ENCODE assay signal across 11 cellular contexts in the genomic region with DNA sequence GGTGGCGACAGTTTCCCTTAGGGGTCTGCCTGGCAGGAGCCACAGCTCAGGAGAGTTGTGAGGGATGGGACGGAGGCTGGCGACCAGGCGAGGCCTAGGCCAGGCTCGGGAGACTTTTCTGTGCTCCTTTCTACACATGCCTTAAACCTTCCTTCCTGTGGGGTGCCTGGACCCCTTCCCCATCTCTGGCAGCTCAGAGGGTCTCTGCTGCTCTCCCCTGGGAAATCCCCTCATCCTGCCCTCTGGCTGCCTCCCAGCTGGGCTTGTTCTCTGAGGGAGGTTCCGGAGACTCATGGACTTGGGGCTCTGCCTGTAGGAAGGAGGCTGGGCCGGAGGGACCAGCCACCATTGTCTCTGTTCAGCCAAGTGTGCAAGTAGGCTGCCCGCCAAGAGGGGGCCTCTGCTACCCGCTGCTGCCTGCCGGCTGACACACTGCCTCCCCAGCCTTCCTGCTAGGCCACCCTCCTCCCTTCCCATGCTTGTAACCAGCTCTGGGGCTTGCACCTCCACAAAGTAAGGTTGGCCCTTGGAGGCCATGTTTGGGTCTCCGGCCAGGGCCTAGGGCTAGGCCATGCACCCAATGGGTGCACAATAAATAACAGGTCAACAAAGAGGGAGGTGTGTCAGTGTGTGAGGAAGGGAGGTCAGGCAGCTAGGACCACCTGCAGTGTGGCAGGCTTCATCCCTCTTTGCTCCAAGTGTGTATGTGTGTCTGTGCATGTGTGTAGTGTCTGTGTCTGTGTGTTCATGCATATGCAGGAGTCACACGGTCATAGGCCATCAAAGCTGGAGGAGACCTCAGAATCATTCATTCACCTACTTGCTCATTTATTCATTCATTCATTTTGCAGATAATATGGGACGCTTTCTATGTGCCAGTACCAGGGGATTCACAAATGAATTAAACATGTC. TPM values are rescaled to one million over a fixed set of nuclear protein-coding genes. Genes with fewer than 3 reads are reported as not detected.
DNase-seq lines count a peak whose midpoint lies in the region; FAIRE-seq and TF ChIP-seq lines count a peak whose summit lies in the region.
"Had no signal": no experiment of that assay in that cellular context is flagged by ENCODE, and none has a peak within 500 bp of the region (broad histone marks: within the 10 kb centered on the region; RNA-seq: fewer than 3 reads in every experiment).

No MANE protein-coding gene starts in this region.

- H3K23me2 ChIP-seq in H1 (ENCODE audit: low read depth, low read length), result peaks cover 2% of the 10 kb centered on the region; the same call in 1 of the 2 replicates

- H3K4ac ChIP-seq in H1 (replicated peaks; ENCODE audit: insufficient read length, low read depth, low read length), result no peak overlapping the region

- H2AFZ ChIP-seq in OCI-LY1 (ENCODE audit: low read length) (no peak overlapping the region), H1 (ENCODE audit: low read length) (no peak overlapping the region)

- H3K4me2 ChIP-seq in OCI-LY1 (ENCODE audit: low read length) (no peak overlapping the region), H1 (ENCODE audit: insufficient read depth in 1 of 2, low read depth in 2 of 2, low read length in 2 of 2) (no peak overlapping the region)

- CTCF ChIA-PET in H1 (lab: Charles Lee; ENCODE audit: partially characterized antibody), result interaction anchor here (0.6 to 16.5 kb wide), 22 partner anchors 9 to 761 kb away, joined by 3 to 253 read pairs (median 20); partner anchors contain the start of gene PSD4

- H3K4me3 ChIP-seq in OCI-LY1 (ENCODE audit: low read depth, low read length, poor library complexity, severe bottlenecking) (no peak overlapping the region), H1 (ENCODE audit: extremely low read depth in 1 of 4, insufficient read depth in 2 of 4, low read depth in 3 of 4, low read length in 4 of 4) (no peak overlapping the region)

- H4K5ac ChIP-seq in H1 (ENCODE audit: insufficient read length, low read depth, low read length), result no peak overlapping the region

- H3K36me3 ChIP-seq in OCI-LY1 (ENCODE audit: insufficient read depth, low read length), result peaks cover 54% of the 10 kb centered on the region
- no peaks in the 10 kb centered on the region for H3K36me3 ChIP-seq in H1 (ENCODE audit: control insufficient read depth in 2 of 4, insufficient read depth in 4 of 4, low read length in 3 of 4)

- no peaks in the 10 kb centered on the region for H3K79me1 ChIP-seq in H1 (ENCODE audit: low read depth, low read length)

- H3F3A ChIP-seq in OCI-LY1 (ENCODE audit: insufficient read depth, low read length), result no peaks in the 10 kb centered on the region

- no peak overlapping the region for H3K27ac ChIP-seq in OCI-LY1 (ENCODE audit: low read depth, low read length, poor library complexity, severe bottlenecking)
- no peak overlapping the region for H3K27ac ChIP-seq in H1 (ENCODE audit: low read depth, low read length)
- H3K27ac ChIP-seq: 22Rv1 had no signal

- no peak overlapping the region for H2AK5ac ChIP-seq in H1 (ENCODE audit: low read depth, low read length)

- H3K27me3 ChIP-seq in OCI-LY1 (ENCODE audit: insufficient read depth, low read length) (no peaks in the 10 kb centered on the region), H1 (replicated peaks in 1 of 4; ENCODE audit: control insufficient read depth in 3 of 4, extremely low read depth in 1 of 4, insufficient read depth in 3 of 4, low read length in 3 of 4) (peaks cover 0 to 2% (median 0%) of the 10 kb centered on the region in 4 experiments; a peak in 1 of 7 replicates)

- H2BK15ac ChIP-seq in H1 (ENCODE audit: low read length), result peak overlapping the region; percentile 97; the same call in 1 of the 2 replicates

- no peak overlapping the region for H3K18ac ChIP-seq in H1 (ENCODE audit: extremely low read depth, low read length)

- peak in 1 of 2 experiments; percentile 5; a peak in 1 of 4 replicates for TF ChIP-seq RAD21 in H1 (IDR thresholded peaks at IDR 0.05 in 1 of 2, conservative IDR thresholded peaks at IDR 0.05 in 1 of 2; ENCODE audit: low read depth in 2 of 2, low read length in 2 of 2)

- TF ChIP-seq POLR2A in H1 (IDR thresholded peaks at IDR 0.05; ENCODE audit: control extremely low read depth in 1 of 2, low read depth in 2 of 2, low read length in 2 of 2), result no peak

- no peak overlapping the region for H3K14ac ChIP-seq in H1 (ENCODE audit: insufficient read length)

- no peak overlapping the region for H2BK120ac ChIP-seq in H1 (replicated peaks; ENCODE audit: low read depth, low read length)

- no peak overlapping the region for H3K23ac ChIP-seq in H1 (ENCODE audit: insufficient read length)

- H3K4me1 ChIP-seq in OCI-LY1 (ENCODE audit: insufficient read depth, low read length, severe bottlenecking), result peaks cover 6% of the 10 kb centered on the region
- no peaks in the 10 kb centered on the region; a peak in 3 of 7 replicates for H3K4me1 ChIP-seq in H1 (replicated peaks in 1 of 4; ENCODE audit: control insufficient read depth in 3 of 4, insufficient read depth in 4 of 4, low read length in 3 of 4)

- no peaks in the 10 kb centered on the region for H3K9me2 ChIP-seq in OCI-LY1 (ENCODE audit: low read depth, low read length)

- POLR2A ChIA-PET in H1 (lab: Charles Lee; ENCODE audit: partially characterized antibody), result interaction anchor here (2.4 kb wide), 1 partner anchor 10 kb away, joined by 7 read pairs; no protein-coding TSS in a partner anchor

- DNase-seq in NCI-H1092 treated with DMSO at 0.1 percent for 48 hours (lab: John Stamatoyannopoulos, UW), result peak; percentile 23
- DNase-seq in NCI-H1092 (lab: John Stamatoyannopoulos, UW), result no peak
- no peak for DNase-seq in H1 (ENCODE audit: low read depth in 1 of 2, low spot score in 2 of 2)
- DNase-seq in retina, result peak; percentile 86
- no peak for DNase-seq in LoVo (ENCODE audit: low spot score)
- no peak for DNase-seq in SHP77 treated with DMSO at 0.1 percent for 48 hours (lab: John Stamatoyannopoulos, UW)
- no peak for DNase-seq in A172 (ENCODE audit: low spot score)
- DNase-seq: GF-D8, H7 had no signal

- TF ChIP-seq EP300 in H1 (IDR thresholded peaks at IDR 0.05; ENCODE audit: borderline replicate concordance in 1 of 2, low read depth in 2 of 2, low read length in 2 of 2), result no peak

- 88% methylated on average over 12 of the region's 13 CpGs; no CpG with 5 or more reads in 1 of the 2 experiments for WGBS in H1 (ENCODE audit: extremely low coverage in 1 of 2, insufficient coverage in 1 of 2, insufficient read length in 1 of 2, insufficient replicate concordance in 2 of 2, low coverage in 1 of 2, low lambda C conversion rate in 2 of 2, missing lambda C conversion rate in 1 of 2), 2 experiments

- peak overlapping the region; percentile 75; the same call in 1 of the 2 replicates for H2BK20ac ChIP-seq in H1 (ENCODE audit: low read length)

- no peak for FAIRE-seq in H1 (lab: Jason Lieb, UNC)

- no peak overlapping the region for H3K56ac ChIP-seq in H1 (replicated peaks; ENCODE audit: insufficient read length, low read depth, low read length)

- H4K91ac ChIP-seq in H1 (replicated peaks; ENCODE audit: insufficient read length, low read length), result no peak overlapping the region

- no peaks in the 10 kb centered on the region for H4K20me1 ChIP-seq in OCI-LY1 (ENCODE audit: insufficient read depth, low read length)
- H4K20me1 ChIP-seq in H1 (replicated peaks in 1 of 2; ENCODE audit: control insufficient read depth in 1 of 2, insufficient read depth in 2 of 2, low read length in 2 of 2), result no peaks in the 10 kb centered on the region

- peak; percentile 11; the same call in 1 of the 2 replicates for TF ChIP-seq CTCF in OCI-LY1 (IDR thresholded peaks at IDR 0.05; ENCODE audit: low read length)
- peak in 2 of 3 experiments; percentile 14 to 21; a peak in 2 of 4 replicates for TF ChIP-seq CTCF in H1 (IDR thresholded peaks at IDR 0.05; ENCODE audit: control extremely low read depth in 1 of 3, insufficient read depth in 1 of 3, low read depth in 1 of 3, low read length in 3 of 3)

- no peaks in the 10 kb centered on the region for H3K79me2 ChIP-seq in OCI-LY1 (ENCODE audit: insufficient read depth, low read length)
- no peaks in the 10 kb centered on the region for H3K79me2 ChIP-seq in H1 (ENCODE audit: control insufficient read depth in 1 of 2, insufficient read depth in 2 of 2, low read length in 2 of 2)

- no peak overlapping the region for H3K9ac ChIP-seq in OCI-LY1 (ENCODE audit: low read length)
- no peak overlapping the region; a peak in 1 of 7 replicates for H3K9ac ChIP-seq in H1 (replicated peaks in 1 of 4; ENCODE audit: extremely low read depth in 1 of 4, low read depth in 3 of 4, low read length in 3 of 4)

- H3K9me3 ChIP-seq in OCI-LY1 (ENCODE audit: low read length) (no peaks in the 10 kb centered on the region), H1 (ENCODE audit: insufficient read depth in 2 of 2, low read depth in 1 of 2, low read length in 1 of 2) (no peaks in the 10 kb centered on the region)

- H2BK12ac ChIP-seq in H1 (ENCODE audit: low read depth, low read length), result no peak overlapping the region; the same call in 1 of the 2 replicates

- H2BK5ac ChIP-seq in H1 (ENCODE audit: low read depth, low read length), result no peak overlapping the region

- H4K8ac ChIP-seq in H1 (ENCODE audit: extremely low read depth, insufficient read depth, low read length), result peak overlapping the region; percentile 16; the same call in 1 of the 2 replicates

TF ChIP-seq in H1, 55 proteins besides CTCF, POLR2A, EP300 and RAD21:
- no peak for TF ChIP-seq SRF (IDR thresholded peaks at IDR 0.05; ENCODE audit: low read depth, low read length)
- no peak for TF ChIP-seq POU5F1 (IDR thresholded peaks at IDR 0.05; ENCODE audit: low read depth, low read length)
- TF ChIP-seq, protein P1, sequence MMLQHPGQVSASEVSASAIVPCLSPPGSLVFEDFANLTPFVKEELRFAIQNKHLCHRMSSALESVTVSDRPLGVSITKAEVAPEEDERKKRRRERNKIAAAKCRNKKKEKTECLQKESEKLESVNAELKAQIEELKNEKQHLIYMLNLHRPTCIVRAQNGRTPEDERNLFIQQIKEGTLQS (IDR thresholded peaks at IDR 0.05; ENCODE audit: insufficient read depth, low read depth, low read length), result no peak
TF ChIP-seq in H1: peak in this region for 0.

RNA-seq across cellular contexts. Expression of gene PSD4, which starts 28.8 kb away (rescaled TPM):
- total RNA-seq in H1 (2021; fragmentation: NEBNext Ultra II Directional; extraction: Animal tissue kit (Norgen Biotek cat#: 25700)), result 1.2 and 1.3 TPM in 2 replicates
- 0.53 and 0.93 TPM in 2 replicates for polyA plus RNA-seq in H1 (2011; rRNA removed)
- 0.69 TPM for polyA plus RNA-seq in H1 (2011; cell fraction: cytosol; rRNA removed)
- polyA plus RNA-seq in H1 (2011; cell fraction: nucleus; rRNA removed), result 2.1 TPM
- 0.57 to 1.2 TPM (median 0.92 TPM) in 4 replicates for polyA plus RNA-seq in H1 (2012, experiment 1 of 2)
- polyA plus RNA-seq in H1 (2012, experiment 2 of 2), result 0.73 TPM
- polyA plus RNA-seq in H1 (2013, experiment 1 of 2), result 0.71 TPM
- 0.50 TPM for polyA plus RNA-seq in H1 (2013, experiment 2 of 2)
- polyA minus RNA-seq in H1 (2011; rRNA and poly(A)+ RNA removed), result 0.41 and 1.4 TPM in 2 replicates
- not detected for polyA minus RNA-seq in H1 (2011; cell fraction: cytosol; rRNA and poly(A)+ RNA removed)
- 0.70 TPM for polyA minus RNA-seq in H1 (2011; cell fraction: nucleus; rRNA and poly(A)+ RNA removed)
- 10.0 and 10.2 TPM in 2 replicates for total RNA-seq in A172 (2014; rRNA removed; shearing (Covaris generic))

Comparison
In these comparisons a context has a peak if more than half of its experiments do, and no peak if none do; other contexts are left out.
1. DNase-seq: peak in NCI-H1092 treated with DMSO at 0.1 percent for 48 hours (single experiment) and retina (single experiment); none in NCI-H1092 (single experiment), H1 (0 of 2), LoVo (single experiment), SHP77 treated with DMSO at 0.1 percent for 48 hours (single experiment) and A172 (single experiment).